1 cellular context compared by ENCODE assay signal in genomic region chr1:56466541-56466940, GRCh38.
TF ChIP-seq lines count a peak whose summit lies in the region.

No MANE protein-coding gene starts in this region.

TF ChIP-seq in HepG2, 621 proteins besides CTCF, POLR2A, EP300 and RAD21 (continued from another document):
- TF ChIP-seq, protein P1, sequence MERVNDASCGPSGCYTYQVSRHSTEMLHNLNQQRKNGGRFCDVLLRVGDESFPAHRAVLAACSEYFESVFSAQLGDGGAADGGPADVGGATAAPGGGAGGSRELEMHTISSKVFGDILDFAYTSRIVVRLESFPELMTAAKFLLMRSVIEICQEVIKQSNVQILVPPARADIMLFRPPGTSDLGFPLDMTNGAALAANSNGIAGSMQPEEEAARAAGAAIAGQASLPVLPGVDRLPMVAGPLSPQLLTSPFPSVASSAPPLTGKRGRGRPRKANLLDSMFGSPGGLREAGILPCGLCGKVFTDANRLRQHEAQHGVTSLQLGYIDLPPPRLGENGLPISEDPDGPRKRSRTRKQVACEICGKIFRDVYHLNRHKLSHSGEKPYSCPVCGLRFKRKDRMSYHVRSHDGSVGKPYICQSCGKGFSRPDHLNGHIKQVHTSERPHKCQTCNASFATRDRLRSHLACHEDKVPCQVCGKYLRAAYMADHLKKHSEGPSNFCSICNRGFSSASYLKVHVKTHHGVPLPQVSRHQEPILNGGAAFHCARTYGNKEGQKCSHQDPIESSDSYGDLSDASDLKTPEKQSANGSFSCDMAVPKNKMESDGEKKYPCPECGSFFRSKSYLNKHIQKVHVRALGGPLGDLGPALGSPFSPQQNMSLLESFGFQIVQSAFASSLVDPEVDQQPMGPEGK (CRISPR knock-in tag; IDR thresholded peaks at IDR 0.05): no peak
- TF ChIP-seq DMTF1 (CRISPR knock-in tag; IDR thresholded peaks at IDR 0.05) (no peak), NFKB2 (CRISPR knock-in tag; IDR thresholded peaks at IDR 0.05; ENCODE audit: borderline replicate concordance) (no peak)
TF ChIP-seq in HepG2: peak in this region for 0.
